In the genomic region with DNA sequence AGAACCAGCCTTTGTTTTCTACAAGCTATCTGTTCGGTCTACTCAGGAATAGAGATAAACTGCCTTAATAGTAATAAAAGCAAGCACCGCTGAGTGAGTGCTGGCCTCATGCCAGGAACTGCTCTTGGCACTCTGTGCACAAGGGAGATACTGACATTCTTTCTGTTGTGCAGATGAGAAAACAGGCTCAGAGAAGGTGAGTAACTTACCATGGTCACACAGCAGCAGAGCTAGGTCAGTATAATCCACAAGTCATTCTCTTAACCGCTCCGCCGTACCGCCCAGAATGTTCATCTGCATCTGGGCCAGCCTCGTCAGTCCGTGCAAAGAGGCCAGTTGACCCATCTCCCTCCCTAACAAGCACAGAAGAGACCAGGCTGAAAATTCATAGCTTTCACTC, we compare ENCODE assay signal across 1 cellular context.
TF ChIP-seq lines count a peak whose summit lies in the region.

No MANE protein-coding gene starts in this region.

TF ChIP-seq in K562, 482 proteins besides CTCF, POLR2A, EP300 and RAD21 (continued from another document):
- TF ChIP-seq, protein P1, sequence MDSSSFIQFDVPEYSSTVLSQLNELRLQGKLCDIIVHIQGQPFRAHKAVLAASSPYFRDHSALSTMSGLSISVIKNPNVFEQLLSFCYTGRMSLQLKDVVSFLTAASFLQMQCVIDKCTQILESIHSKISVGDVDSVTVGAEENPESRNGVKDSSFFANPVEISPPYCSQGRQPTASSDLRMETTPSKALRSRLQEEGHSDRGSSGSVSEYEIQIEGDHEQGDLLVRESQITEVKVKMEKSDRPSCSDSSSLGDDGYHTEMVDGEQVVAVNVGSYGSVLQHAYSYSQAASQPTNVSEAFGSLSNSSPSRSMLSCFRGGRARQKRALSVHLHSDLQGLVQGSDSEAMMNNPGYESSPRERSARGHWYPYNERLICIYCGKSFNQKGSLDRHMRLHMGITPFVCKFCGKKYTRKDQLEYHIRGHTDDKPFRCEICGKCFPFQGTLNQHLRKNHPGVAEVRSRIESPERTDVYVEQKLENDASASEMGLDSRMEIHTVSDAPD (CRISPR knock-in tag; IDR thresholded peaks at IDR 0.05) = no peak
- TF ChIP-seq, protein P2, sequence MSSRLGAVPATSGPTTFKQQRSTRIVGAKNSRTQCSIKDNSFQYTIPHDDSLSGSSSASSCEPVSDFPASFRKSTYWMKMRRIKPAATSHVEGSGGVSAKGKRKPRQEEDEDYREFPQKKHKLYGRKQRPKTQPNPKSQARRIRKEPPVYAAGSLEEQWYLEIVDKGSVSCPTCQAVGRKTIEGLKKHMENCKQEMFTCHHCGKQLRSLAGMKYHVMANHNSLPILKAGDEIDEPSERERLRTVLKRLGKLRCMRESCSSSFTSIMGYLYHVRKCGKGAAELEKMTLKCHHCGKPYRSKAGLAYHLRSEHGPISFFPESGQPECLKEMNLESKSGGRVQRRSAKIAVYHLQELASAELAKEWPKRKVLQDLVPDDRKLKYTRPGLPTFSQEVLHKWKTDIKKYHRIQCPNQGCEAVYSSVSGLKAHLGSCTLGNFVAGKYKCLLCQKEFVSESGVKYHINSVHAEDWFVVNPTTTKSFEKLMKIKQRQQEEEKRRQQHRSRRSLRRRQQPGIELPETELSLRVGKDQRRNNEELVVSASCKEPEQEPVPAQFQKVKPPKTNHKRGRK (tag; IDR thresholded peaks at IDR 0.05) = no peak
- TF ChIP-seq TEAD2 (tag; IDR thresholded peaks at IDR 0.05) (no peak), OTX1 (CRISPR knock-in tag; IDR thresholded peaks at IDR 0.05) (no peak), FOXJ2 (tag; IDR thresholded peaks at IDR 0.05) (no peak), ESRRA (IDR thresholded peaks at IDR 0.05; ENCODE audit: borderline replicate concordance, low read depth) (no peak), ZNF224 (CRISPR knock-in tag; IDR thresholded peaks at IDR 0.05) (no peak), NFE2L1 (tag; IDR thresholded peaks at IDR 0.05; ENCODE audit: borderline replicate concordance, low read depth) (no peak), ZBTB7A (IDR thresholded peaks at IDR 0.05; ENCODE audit: borderline replicate concordance, control insufficient read depth, low read depth, low read length) (no peak), RBFOX2 (IDR thresholded peaks at IDR 0.05; ENCODE audit: low read depth, low read length) (no peak), ARHGAP35 (IDR thresholded peaks at IDR 0.05; ENCODE audit: partially characterized antibody) (no peak), ZNF561 (CRISPR knock-in tag; conservative IDR thresholded peaks at IDR 0.05) (no peak), NR2C1 (IDR thresholded peaks at IDR 0.05) (no peak), NR2C1 (tag; IDR thresholded peaks at IDR 0.05) (no peak)
- TF ChIP-seq, protein P3, sequence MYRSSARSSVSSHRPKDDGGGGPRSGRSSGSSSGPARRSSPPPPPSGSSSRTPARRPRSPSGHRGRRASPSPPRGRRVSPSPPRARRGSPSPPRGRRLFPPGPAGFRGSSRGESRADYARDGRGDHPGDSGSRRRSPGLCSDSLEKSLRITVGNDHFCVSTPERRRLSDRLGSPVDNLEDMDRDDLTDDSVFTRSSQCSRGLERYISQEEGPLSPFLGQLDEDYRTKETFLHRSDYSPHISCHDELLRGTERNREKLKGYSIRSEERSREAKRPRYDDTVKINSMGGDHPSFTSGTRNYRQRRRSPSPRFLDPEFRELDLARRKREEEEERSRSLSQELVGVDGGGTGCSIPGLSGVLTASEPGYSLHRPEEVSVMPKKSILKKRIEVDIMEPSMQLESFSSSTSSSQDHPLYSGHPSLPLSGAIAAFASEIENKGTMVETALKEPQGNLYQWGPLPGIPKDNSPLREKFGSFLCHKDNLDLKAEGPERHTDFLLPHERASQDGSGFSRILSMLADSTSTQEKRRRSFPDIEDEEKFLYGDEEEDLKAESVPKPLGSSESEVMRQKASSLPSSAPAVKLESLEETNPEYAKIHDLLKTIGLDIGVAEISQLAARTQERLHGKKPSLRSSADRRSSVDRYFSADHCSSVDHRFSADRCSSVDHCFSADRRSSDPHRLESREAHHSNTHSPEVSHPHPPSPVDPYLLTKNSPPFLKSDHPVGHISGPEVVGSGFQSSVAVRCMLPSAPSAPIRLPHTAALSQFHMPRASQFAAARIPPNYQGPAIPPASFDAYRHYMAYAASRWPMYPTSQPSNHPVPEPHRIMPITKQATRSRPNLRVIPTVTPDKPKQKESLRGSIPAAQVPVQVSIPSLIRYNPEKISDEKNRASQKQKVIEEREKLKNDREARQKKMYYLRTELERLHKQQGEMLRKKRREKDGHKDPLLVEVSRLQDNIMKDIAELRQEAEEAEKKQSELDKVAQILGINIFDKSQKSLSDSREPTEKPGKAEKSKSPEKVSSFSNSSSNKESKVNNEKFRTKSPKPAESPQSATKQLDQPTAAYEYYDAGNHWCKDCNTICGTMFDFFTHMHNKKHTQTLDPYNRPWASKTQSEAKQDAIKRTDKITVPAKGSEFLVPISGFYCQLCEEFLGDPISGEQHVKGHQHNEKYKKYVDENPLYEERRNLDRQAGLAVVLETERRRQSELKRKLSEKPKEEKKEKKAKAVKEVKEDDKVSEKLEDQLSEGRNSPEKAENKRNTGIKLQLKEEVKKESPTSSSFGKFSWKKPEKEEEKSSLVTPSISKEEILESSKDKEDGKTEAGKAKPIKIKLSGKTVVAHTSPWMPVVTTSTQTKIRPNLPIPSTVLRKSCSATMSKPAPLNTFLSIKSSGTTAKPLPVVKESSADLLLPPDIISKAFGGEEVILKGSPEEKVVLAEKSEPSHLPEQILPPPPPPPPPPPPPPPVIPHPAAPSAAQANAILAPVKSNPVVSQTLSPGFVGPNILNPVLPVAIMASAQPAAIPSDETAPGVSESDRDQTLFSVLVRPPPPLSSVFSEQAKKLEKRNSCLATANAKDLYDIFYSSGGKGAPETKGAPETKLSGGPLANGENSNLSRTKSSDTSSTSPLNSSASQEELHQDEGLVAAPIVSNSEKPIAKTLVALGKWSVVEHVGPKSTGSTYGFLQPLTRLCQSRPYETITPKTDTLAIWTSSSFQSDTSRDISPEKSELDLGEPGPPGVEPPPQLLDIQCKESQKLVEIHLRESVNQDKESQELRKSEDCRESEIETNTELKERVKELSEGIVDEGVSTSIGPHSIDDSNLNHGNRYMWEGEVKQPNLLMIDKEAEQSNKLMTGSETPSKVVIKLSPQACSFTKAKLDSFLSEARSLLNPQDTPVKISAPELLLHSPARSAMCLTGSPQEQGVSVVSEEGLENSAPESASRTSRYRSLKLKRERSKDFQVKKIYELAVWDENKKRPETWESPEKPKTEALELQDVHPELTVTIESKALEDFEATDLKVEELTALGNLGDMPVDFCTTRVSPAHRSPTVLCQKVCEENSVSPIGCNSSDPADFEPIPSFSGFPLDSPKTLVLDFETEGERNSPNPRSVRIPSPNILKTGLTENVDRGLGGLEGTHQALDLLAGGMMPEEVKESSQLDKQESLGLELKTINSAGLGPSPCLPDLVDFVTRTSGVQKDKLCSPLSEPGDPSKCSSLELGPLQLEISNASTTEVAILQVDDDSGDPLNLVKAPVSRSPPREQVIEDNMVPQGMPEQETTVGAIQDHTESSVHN (IDR thresholded peaks at IDR 0.05; ENCODE audit: borderline replicate concordance in 1 of 2, low read depth in 1 of 2) = no peak
- TF ChIP-seq, protein P4, sequence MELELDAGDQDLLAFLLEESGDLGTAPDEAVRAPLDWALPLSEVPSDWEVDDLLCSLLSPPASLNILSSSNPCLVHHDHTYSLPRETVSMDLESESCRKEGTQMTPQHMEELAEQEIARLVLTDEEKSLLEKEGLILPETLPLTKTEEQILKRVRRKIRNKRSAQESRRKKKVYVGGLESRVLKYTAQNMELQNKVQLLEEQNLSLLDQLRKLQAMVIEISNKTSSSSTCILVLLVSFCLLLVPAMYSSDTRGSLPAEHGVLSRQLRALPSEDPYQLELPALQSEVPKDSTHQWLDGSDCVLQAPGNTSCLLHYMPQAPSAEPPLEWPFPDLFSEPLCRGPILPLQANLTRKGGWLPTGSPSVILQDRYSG (tag; conservative IDR thresholded peaks at IDR 0.05; ENCODE audit: low read depth) = no peak
- TF ChIP-seq, protein P5, sequence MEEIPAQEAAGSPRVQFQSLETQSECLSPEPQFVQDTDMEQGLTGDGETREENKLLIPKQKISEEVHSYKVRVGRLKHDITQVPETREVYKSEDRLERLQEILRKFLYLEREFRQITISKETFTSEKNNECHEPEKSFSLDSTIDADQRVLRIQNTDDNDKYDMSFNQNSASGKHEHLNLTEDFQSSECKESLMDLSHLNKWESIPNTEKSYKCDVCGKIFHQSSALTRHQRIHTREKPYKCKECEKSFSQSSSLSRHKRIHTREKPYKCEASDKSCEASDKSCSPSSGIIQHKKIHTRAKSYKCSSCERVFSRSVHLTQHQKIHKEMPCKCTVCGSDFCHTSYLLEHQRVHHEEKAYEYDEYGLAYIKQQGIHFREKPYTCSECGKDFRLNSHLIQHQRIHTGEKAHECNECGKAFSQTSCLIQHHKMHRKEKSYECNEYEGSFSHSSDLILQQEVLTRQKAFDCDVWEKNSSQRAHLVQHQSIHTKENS (CRISPR knock-in tag; IDR thresholded peaks at IDR 0.05) = no peak
